1 cellular context compared by ENCODE assay signal in the genomic region with DNA sequence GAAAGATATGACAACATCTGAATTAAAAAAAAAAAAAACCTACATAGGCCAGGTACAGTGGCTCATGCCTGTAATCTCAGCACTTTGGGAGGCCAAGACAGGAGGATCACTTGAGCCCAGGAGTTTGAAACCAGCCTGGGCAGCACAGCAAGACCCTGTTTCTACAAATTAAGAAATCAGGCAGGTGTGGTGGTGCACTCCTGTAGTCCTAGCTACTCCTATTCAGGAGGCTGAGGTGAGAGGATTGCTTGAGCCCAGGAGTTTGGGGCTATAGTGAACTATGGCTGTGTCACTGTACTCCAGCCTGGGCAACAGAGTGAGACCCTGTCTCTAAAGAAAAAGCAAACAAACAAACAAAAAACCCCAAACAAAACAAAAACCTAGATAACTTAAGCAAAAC. TPM values are rescaled to one million over a fixed set of nuclear protein-coding genes. Genes with fewer than 3 reads are reported as not detected.
"Had no signal": no experiment of that assay in that cellular context is flagged by ENCODE, and none has a peak within 500 bp of the region (broad histone marks: within the 10 kb centered on the region; RNA-seq: fewer than 3 reads in every experiment).

No MANE protein-coding gene starts in this region.

RNA-seq across cellular contexts. Expression of gene MAP7D2, which starts 45.8 kb away (rescaled TPM):
- polyA plus RNA-seq: immature natural killer cell had no signal
